ENCODE assay signal across 1 cellular context in the genomic region with DNA sequence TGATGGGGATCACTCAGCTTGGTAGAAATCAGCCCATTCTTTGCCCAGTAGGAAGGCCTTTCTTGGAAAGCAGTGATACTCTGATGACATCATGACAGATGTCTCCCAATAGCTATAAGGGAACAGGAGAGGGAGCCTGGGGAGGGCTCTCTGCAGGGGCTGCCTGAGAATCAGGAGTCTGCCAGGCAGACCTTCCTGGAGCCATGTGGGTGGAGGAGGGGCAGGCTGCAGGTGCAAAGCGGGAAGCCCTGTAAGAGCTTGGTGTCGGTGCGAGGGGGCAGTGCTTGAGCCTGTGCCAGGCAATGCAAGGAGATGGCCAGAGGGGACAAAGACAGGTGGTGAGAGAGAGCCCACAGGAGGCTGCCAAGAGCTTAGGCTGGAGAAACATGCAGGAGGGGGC.
TF ChIP-seq lines count a peak whose summit lies in the region.

No MANE protein-coding gene starts in this region.

TF ChIP-seq in IMR-90, 13 proteins besides CTCF, POLR2A, EP300 and RAD21:
- TF ChIP-seq FOS (IDR thresholded peaks at IDR 0.05; ENCODE audit: low read depth, low read length) (no peak), BHLHE40 (IDR thresholded peaks at IDR 0.05; ENCODE audit: low read depth, low read length) (no peak), NFE2L2 (IDR thresholded peaks at IDR 0.05; ENCODE audit: low read depth, low read length) (no peak), CEBPB (IDR thresholded peaks at IDR 0.05; ENCODE audit: low read depth, low read length) (no peak), MAFK (IDR thresholded peaks at IDR 0.05; ENCODE audit: low read depth, low read length) (no peak), RCOR1 (IDR thresholded peaks at IDR 0.05; ENCODE audit: insufficient replicate concordance, low read length) (no peak), RFX5 (IDR thresholded peaks at IDR 0.05; ENCODE audit: low read depth, low read length) (no peak), MXI1 (IDR thresholded peaks at IDR 0.05; ENCODE audit: borderline replicate concordance, low read depth, low read length) (no peak), MAZ (IDR thresholded peaks at IDR 0.05; ENCODE audit: borderline replicate concordance, low read depth, low read length) (no peak), CHD1 (IDR thresholded peaks at IDR 0.05; ENCODE audit: low read depth, low read length) (no peak), SMC3 (IDR thresholded peaks at IDR 0.05; ENCODE audit: low read depth, low read length) (no peak)
- TF ChIP-seq, protein P1, sequence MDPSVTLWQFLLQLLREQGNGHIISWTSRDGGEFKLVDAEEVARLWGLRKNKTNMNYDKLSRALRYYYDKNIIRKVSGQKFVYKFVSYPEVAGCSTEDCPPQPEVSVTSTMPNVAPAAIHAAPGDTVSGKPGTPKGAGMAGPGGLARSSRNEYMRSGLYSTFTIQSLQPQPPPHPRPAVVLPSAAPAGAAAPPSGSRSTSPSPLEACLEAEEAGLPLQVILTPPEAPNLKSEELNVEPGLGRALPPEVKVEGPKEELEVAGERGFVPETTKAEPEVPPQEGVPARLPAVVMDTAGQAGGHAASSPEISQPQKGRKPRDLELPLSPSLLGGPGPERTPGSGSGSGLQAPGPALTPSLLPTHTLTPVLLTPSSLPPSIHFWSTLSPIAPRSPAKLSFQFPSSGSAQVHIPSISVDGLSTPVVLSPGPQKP (IDR thresholded peaks at IDR 0.05; ENCODE audit: borderline replicate concordance, low read depth, low read length): no peak
- TF ChIP-seq, protein P2, sequence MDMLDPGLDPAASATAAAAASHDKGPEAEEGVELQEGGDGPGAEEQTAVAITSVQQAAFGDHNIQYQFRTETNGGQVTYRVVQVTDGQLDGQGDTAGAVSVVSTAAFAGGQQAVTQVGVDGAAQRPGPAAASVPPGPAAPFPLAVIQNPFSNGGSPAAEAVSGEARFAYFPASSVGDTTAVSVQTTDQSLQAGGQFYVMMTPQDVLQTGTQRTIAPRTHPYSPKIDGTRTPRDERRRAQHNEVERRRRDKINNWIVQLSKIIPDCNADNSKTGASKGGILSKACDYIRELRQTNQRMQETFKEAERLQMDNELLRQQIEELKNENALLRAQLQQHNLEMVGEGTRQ (IDR thresholded peaks at IDR 0.05; ENCODE audit: low read depth, low read length): no peak
